8 cellular contexts compared by ENCODE assay signal in genomic region chr17:81397314-81398169, GRCh38. TPM values are rescaled to one million over a fixed set of nuclear protein-coding genes. Genes with fewer than 3 reads are reported as not detected.
DNase-seq lines count a peak whose midpoint lies in the region; ATAC-seq and TF ChIP-seq lines count a peak whose summit lies in the region.

No MANE protein-coding gene starts in this region.

- peak overlapping the region; percentile 84 for H3K4me3 ChIP-seq in osteoblast (ENCODE audit: insufficient read depth, low read length)

- BruUV-seq in Calu3 (replicated peaks; lab: Mats Ljungman, UMichigan): no TSS peak

- H3K27ac Mint-ChIP-seq in Calu3 (ENCODE audit: unreplicated experiment): no peak overlapping the region

- H3K36me3 Mint-ChIP-seq in Calu3 (ENCODE audit: insufficient read depth, unreplicated experiment): peaks cover 38% of the 10 kb centered on the region

- H3K4me2 ChIP-seq in osteoblast (ENCODE audit: insufficient read depth, low read length): peak overlapping the region; percentile 95

- no peaks in the 10 kb centered on the region for H3K9me3 Mint-ChIP-seq in Calu3 (ENCODE audit: low read depth, unreplicated experiment)

- TF ChIP-seq CTCF in Calu3 (IDR thresholded peaks at IDR 0.05; ENCODE audit: unreplicated experiment): no peak
- TF ChIP-seq CTCF in VCaP (conservative IDR thresholded peaks at IDR 0.05): peak; percentile 61
- TF ChIP-seq CTCF in osteoblast (IDR thresholded peaks at IDR 0.05; ENCODE audit: extremely low read depth, low read depth, low read length): no peak

- intact Hi-C loops in Calu3 (cut with micrococcal nuclease; ENCODE audit: unreplicated experiment): no loop called here
- intact Hi-C loops in posterior vena cava (cut with DNase I): loop anchor here (2.0 to 10.0 kb wide), 3 partner anchors 103 to 143 kb away; partner anchors contain the start of gene SLC38A10 (in 1 of the 2)

- no peaks in the 10 kb centered on the region for H3K9me3 ChIP-seq in osteoblast (ENCODE audit: low read depth, low read length)

- H3K4me1 Mint-ChIP-seq in Calu3 (ENCODE audit: low read depth, unreplicated experiment): peaks cover 28% of the 10 kb centered on the region

- CTCF ChIA-PET in Calu3 (lab: Charles Lee): interaction anchor here (0.7 to 1.2 kb wide), 3 partner anchors 41 to 158 kb away, joined by 3 read pairs; partner anchors contain the start of gene NDUFAF8

- peaks cover 61% of the 10 kb centered on the region for H3K27me3 Mint-ChIP-seq in Calu3 (ENCODE audit: unreplicated experiment)

- no peaks in the 10 kb centered on the region for H3K36me3 ChIP-seq in osteoblast (ENCODE audit: insufficient read depth, low read length)

- DNase-seq in Calu3 (no peak), fibroblast of peridontal ligament (ENCODE audit: extremely low read depth) (peak; percentile 67), osteoblast (ENCODE audit: insufficient read length, low spot score, missing footprints) (peak; percentile 94), posterior vena cava (ENCODE audit: low spot score) (no peak)

- peak overlapping the region; percentile 24 for H3K4me3 Mint-ChIP-seq in Calu3 (ENCODE audit: low read depth, unreplicated experiment)

- H4K20me1 ChIP-seq in osteoblast (ENCODE audit: insufficient read depth, low read length): peaks cover 8% of the 10 kb centered on the region

- H3K4me1 ChIP-seq in osteoblast (ENCODE audit: insufficient read depth, low read length): peaks cover 40% of the 10 kb centered on the region

- no peaks in the 10 kb centered on the region for H3K27me3 ChIP-seq in osteoblast (ENCODE audit: insufficient read depth, low read length)

- no peak for TF ChIP-seq RAD21 in Ishikawa (IDR thresholded peaks at IDR 0.05; ENCODE audit: low read depth)

- no peak for TF ChIP-seq EP300 in Ishikawa (IDR thresholded peaks at IDR 0.05; ENCODE audit: borderline replicate concordance)

- H2AFZ ChIP-seq in osteoblast (ENCODE audit: low read length): peak overlapping the region; percentile 70

- peaks cover 75% of the 10 kb centered on the region for H3K79me2 ChIP-seq in osteoblast (ENCODE audit: insufficient read depth, low read length)

- no peak for ATAC-seq in HG03460 (IDR thresholded peaks at IDR 0.05; ENCODE audit: unreplicated experiment)
- ATAC-seq in GM21528 (IDR thresholded peaks at IDR 0.05; ENCODE audit: low FRiP score, unreplicated experiment): no peak

- H3K27ac ChIP-seq in VCaP: peak overlapping the region; percentile 99
- H3K27ac ChIP-seq in osteoblast (ENCODE audit: low read depth, low read length): peak overlapping the region; percentile 86

TF ChIP-seq in Ishikawa, 13 proteins besides CTCF, POLR2A, EP300 and RAD21:
- TF ChIP-seq CEBPB (IDR thresholded peaks at IDR 0.05): no peak
- 0 out of 2 replicates have a peak, but pooled peaks have one; percentile 46 for TF ChIP-seq ZBTB7A (IDR thresholded peaks at IDR 0.05; ENCODE audit: low read depth)
TF ChIP-seq in Ishikawa: peak in this region for 1.

RNA-seq across cellular contexts. Expression of gene BAHCC1, which starts 2.3 kb away (rescaled TPM):
- 0.17 and 0.27 TPM in 2 replicates for total RNA-seq in Calu3 (2022)
- 11.2 and 11.5 TPM in 2 replicates for total RNA-seq in osteoblast
- 10 to 100 TPM; 17.3 to 19.1 TPM for total RNA-seq in posterior vena cava

Comparison
In these comparisons a context has a peak if more than half of its experiments do, and no peak if none do; other contexts are left out.
1. DNase-seq: peak in fibroblast of peridontal ligament (single experiment) and osteoblast (single experiment); none in Calu3 (single experiment) and posterior vena cava (single experiment).